10 cellular contexts compared by ENCODE assay signal in genomic region chrX:147803948-147804347, GRCh38.
DNase-seq lines count a peak whose midpoint lies in the region; ATAC-seq and TF ChIP-seq lines count a peak whose summit lies in the region.
"Had no signal": no experiment of that assay in that cellular context is flagged by ENCODE, and none has a peak within 500 bp of the region (broad histone marks: within the 10 kb centered on the region; RNA-seq: fewer than 3 reads in every experiment).

No MANE protein-coding gene starts in this region.

- H3K4me3 ChIP-seq in Loucy (ENCODE audit: low read length, poor library complexity, severe bottlenecking) (no peak overlapping the region), body of pancreas (no peak overlapping the region)

- H3K9me3 Mint-ChIP-seq in CD14-positive monocyte: peaks cover 0 to 3% (median 0%) of the 10 kb centered on the region in 7 donors
- H3K9me3 Mint-ChIP-seq: activated naive CD8-positive, alpha-beta T cell treated with anti-CD3 and anti-CD28 coated beads, Interleukin-2, amount 10 ng/mL, durations not matched to agents 7 days and 5 days had no signal

- H3K27ac Mint-ChIP-seq in CD14-positive monocyte: no peak overlapping the region
- H3K27ac Mint-ChIP-seq: activated naive CD8-positive, alpha-beta T cell treated with anti-CD3 and anti-CD28 coated beads, Interleukin-2, amount 10 ng/mL, durations not matched to agents 7 days and 5 days had no signal

- H4K20me1 ChIP-seq in Loucy (ENCODE audit: insufficient read depth, low read length, poor library complexity, severe bottlenecking): no peaks in the 10 kb centered on the region

- peaks cover 11% of the 10 kb centered on the region for H3K4me1 Mint-ChIP-seq in CD14-positive monocyte

- H3F3A ChIP-seq in Loucy (ENCODE audit: low read depth): no peaks in the 10 kb centered on the region

- no peaks in the 10 kb centered on the region for H3K79me2 ChIP-seq in Loucy (ENCODE audit: insufficient read depth, low read length)

- H3K36me3 ChIP-seq in Loucy (ENCODE audit: insufficient read depth, low read length) (no peaks in the 10 kb centered on the region), body of pancreas (replicated peaks in 1 of 2; ENCODE audit: insufficient read depth in 1 of 2, low read depth in 2 of 2) (no peaks in the 10 kb centered on the region)
- H3K36me3 ChIP-seq: neutrophil had no signal

- H3K4me1 ChIP-seq in Loucy (ENCODE audit: insufficient read depth, low read length, poor library complexity, severe bottlenecking): no peaks in the 10 kb centered on the region
- no peaks in the 10 kb centered on the region for H3K4me1 ChIP-seq in body of pancreas

- intact Hi-C loops in CD14-positive monocyte (cut with micrococcal nuclease): no loop called here
- intact Hi-C loops in body of pancreas (cut with DNase I): no loop called here

- no peak overlapping the region for H2AFZ ChIP-seq in Loucy (ENCODE audit: low read length)

- H3K9me2 ChIP-seq in Loucy (replicated peaks; ENCODE audit: low read depth, low read length): no peaks in the 10 kb centered on the region

- DNase-seq in CD14-positive monocyte (ENCODE audit: low spot score) (no peak), body of pancreas (peak in 2 of 4 donors; percentile 2 to 8), putamen (ENCODE audit: low spot score) (peak; percentile 4), iPS-NIHi7 (ENCODE audit: extremely low spot score) (no peak), NCI-H2171 treated with DMSO at 0.1 percent for 48 hours (lab: John Stamatoyannopoulos, UW) (no peak)
- DNase-seq: activated naive CD8-positive, alpha-beta T cell treated with anti-CD3 and anti-CD28 coated beads, Interleukin-2, amount 10 ng/mL, durations not matched to agents 7 days and 5 days had no signal

- ATAC-seq in GM18873 (IDR thresholded peaks at IDR 0.05; ENCODE audit: low FRiP score, unreplicated experiment) (peak; percentile 46), body of pancreas (peak; percentile 40), GM21576 (IDR thresholded peaks at IDR 0.05; ENCODE audit: unreplicated experiment) (no peak)

- no peaks in the 10 kb centered on the region for H3K9me3 ChIP-seq in Loucy (ENCODE audit: insufficient read depth, low read depth, low read length)
- no peaks in the 10 kb centered on the region for H3K9me3 ChIP-seq in body of pancreas
- H3K9me3 ChIP-seq: neutrophil had no signal

- H3K27me3 Mint-ChIP-seq in CD14-positive monocyte (ENCODE audit: low read depth in 3 of 3): no peaks in the 10 kb centered on the region
- H3K27me3 Mint-ChIP-seq: activated naive CD8-positive, alpha-beta T cell treated with anti-CD3 and anti-CD28 coated beads, Interleukin-2, amount 10 ng/mL, durations not matched to agents 7 days and 5 days had no signal

- no peaks in the 10 kb centered on the region for H3K36me3 Mint-ChIP-seq in CD14-positive monocyte
- H3K36me3 Mint-ChIP-seq: activated naive CD8-positive, alpha-beta T cell treated with anti-CD3 and anti-CD28 coated beads, Interleukin-2, amount 10 ng/mL, durations not matched to agents 7 days and 5 days had no signal

- no peak overlapping the region for H3K9ac ChIP-seq in Loucy (ENCODE audit: low read depth, low read length, poor library complexity, severe bottlenecking)

- no peak overlapping the region for H3K27ac ChIP-seq in body of pancreas
- H3K27ac ChIP-seq: neutrophil had no signal

- peak overlapping the region in 1 of 2 donors; percentile 36 for H3K4me3 Mint-ChIP-seq in CD14-positive monocyte
- H3K4me3 Mint-ChIP-seq: activated naive CD8-positive, alpha-beta T cell treated with anti-CD3 and anti-CD28 coated beads, Interleukin-2, amount 10 ng/mL, durations not matched to agents 7 days and 5 days had no signal

- H3K27me3 ChIP-seq in Loucy (ENCODE audit: insufficient read depth, low read length, poor library complexity, severe bottlenecking): no peaks in the 10 kb centered on the region
- no peaks in the 10 kb centered on the region for H3K27me3 ChIP-seq in body of pancreas
- H3K27me3 ChIP-seq: neutrophil had no signal

- 5 to 8% methylated on average over 2 of the region's 2 CpGs for WGBS in body of pancreas, 2 donors

- TF ChIP-seq CTCF in CD14-positive monocyte (IDR thresholded peaks at IDR 0.05): peak; percentile 27
- peak; percentile 68 for TF ChIP-seq CTCF in Loucy (conservative IDR thresholded peaks at IDR 0.05; ENCODE audit: low read length)
- peak in 5 of 7 experiments; percentile 19 to 51 (median 31) for TF ChIP-seq CTCF in body of pancreas (IDR thresholded peaks at IDR 0.05)

- no peak for TF ChIP-seq POLR2A in body of pancreas (IDR thresholded peaks at IDR 0.05)

- no peak overlapping the region for H3K4me2 ChIP-seq in Loucy (ENCODE audit: low read depth, low read length, poor library complexity, severe bottlenecking)
